1 cellular context compared by ENCODE assay signal in the genomic region with DNA sequence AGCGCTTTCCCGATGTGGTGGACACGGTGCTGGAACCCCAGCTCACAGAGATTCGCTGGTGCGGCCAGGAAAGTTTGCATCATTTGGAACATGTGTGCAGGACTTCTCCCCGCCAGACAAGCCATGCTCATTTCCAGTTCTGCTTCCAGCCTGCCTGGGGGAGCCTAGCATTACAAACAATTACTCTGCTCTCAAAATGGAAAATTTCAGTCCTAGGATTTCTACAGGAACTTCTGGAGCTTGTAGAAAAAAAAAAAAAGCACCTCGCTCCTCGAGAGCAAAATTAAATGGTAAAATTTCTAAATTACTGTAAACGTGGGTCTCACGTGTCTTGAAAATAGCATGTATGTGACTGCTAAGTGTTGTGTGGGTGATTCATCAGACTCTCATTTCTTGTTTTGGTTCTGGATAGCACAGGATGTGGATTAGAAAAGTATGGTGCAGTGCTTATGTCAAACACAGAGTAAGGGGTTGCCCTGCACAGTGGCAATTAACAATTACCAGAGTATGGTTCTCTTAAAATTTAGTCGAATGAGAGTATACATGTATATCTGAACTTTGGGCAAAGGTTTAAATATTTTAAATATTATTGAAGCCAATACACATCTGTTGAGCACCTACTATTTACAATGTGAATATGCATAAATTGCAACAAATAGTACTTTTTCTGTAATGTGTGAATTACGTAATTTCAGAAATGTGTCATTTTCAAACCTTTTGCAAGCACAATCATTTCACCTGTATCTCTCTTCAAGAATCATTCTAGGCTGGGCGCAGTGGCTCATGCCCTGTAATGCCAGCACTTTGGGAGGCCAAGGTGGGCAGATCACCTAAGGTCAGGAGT.
TF ChIP-seq lines count a peak whose summit lies in the region.

No MANE protein-coding gene starts in this region.

TF ChIP-seq in GM12878, 131 proteins besides CTCF, POLR2A, EP300 and RAD21 (continues in another document):
- TF ChIP-seq, protein P1, sequence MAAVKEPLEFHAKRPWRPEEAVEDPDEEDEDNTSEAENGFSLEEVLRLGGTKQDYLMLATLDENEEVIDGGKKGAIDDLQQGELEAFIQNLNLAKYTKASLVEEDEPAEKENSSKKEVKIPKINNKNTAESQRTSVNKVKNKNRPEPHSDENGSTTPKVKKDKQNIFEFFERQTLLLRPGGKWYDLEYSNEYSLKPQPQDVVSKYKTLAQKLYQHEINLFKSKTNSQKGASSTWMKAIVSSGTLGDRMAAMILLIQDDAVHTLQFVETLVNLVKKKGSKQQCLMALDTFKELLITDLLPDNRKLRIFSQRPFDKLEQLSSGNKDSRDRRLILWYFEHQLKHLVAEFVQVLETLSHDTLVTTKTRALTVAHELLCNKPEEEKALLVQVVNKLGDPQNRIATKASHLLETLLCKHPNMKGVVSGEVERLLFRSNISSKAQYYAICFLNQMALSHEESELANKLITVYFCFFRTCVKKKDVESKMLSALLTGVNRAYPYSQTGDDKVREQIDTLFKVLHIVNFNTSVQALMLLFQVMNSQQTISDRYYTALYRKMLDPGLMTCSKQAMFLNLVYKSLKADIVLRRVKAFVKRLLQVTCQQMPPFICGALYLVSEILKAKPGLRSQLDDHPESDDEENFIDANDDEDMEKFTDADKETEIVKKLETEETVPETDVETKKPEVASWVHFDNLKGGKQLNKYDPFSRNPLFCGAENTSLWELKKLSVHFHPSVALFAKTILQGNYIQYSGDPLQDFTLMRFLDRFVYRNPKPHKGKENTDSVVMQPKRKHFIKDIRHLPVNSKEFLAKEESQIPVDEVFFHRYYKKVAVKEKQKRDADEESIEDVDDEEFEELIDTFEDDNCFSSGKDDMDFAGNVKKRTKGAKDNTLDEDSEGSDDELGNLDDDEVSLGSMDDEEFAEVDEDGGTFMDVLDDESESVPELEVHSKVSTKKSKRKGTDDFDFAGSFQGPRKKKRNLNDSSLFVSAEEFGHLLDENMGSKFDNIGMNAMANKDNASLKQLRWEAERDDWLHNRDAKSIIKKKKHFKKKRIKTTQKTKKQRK (IDR thresholded peaks at IDR 0.05; ENCODE audit: low read depth, low read length) = no peak
- TF ChIP-seq, protein P2, sequence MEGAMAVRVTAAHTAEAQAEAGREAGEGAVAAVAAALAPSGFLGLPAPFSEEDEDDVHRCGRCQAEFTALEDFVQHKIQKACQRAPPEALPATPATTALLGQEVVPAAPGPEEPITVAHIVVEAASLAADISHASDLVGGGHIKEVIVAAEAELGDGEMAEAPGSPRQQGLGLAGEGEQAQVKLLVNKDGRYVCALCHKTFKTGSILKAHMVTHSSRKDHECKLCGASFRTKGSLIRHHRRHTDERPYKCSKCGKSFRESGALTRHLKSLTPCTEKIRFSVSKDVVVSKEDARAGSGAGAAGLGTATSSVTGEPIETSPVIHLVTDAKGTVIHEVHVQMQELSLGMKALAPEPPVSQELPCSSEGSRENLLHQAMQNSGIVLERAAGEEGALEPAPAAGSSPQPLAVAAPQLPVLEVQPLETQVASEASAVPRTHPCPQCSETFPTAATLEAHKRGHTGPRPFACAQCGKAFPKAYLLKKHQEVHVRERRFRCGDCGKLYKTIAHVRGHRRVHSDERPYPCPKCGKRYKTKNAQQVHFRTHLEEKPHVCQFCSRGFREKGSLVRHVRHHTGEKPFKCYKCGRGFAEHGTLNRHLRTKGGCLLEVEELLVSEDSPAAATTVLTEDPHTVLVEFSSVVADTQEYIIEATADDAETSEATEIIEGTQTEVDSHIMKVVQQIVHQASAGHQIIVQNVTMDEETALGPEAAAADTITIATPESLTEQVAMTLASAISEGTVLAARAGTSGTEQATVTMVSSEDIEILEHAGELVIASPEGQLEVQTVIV (IDR thresholded peaks at IDR 0.05; ENCODE audit: borderline replicate concordance, partially characterized antibody) = no peak
- TF ChIP-seq CHD1 (IDR thresholded peaks at IDR 0.05; ENCODE audit: low read depth, low read length) (no peak), PML (IDR thresholded peaks at IDR 0.05; ENCODE audit: low read length) (peak; percentile 33; the same call in 1 of the 2 replicates), RAD51 (IDR thresholded peaks at IDR 0.05) (peak; percentile 68), ZBED1 (IDR thresholded peaks at IDR 0.05; ENCODE audit: borderline replicate concordance) (peak; percentile 37; the same call in 1 of the 2 replicates), BRCA1 (IDR thresholded peaks at IDR 0.05; ENCODE audit: low read depth, low read length) (no peak), ESRRA (IDR thresholded peaks at IDR 0.05; ENCODE audit: low read length) (no peak; the same call in 1 of the 2 replicates), GATAD2B (conservative IDR thresholded peaks at IDR 0.05; ENCODE audit: low read depth) (no peak), GABPA (IDR thresholded peaks at IDR 0.05; ENCODE audit: low read depth) (peak; percentile 43; the same call in 1 of the 2 replicates), KAT2A (conservative IDR thresholded peaks at IDR 0.05; ENCODE audit: control insufficient read depth, low read depth, low read length) (no peak), BHLHE40 (IDR thresholded peaks at IDR 0.05; ENCODE audit: borderline replicate concordance in 1 of 2, low read depth in 2 of 2, low read length in 1 of 2) (peak; percentile 94 to 97), CBX5 (IDR thresholded peaks at IDR 0.05; ENCODE audit: low read depth) (no peak), HDAC2 (IDR thresholded peaks at IDR 0.05) (no peak), JUND (IDR thresholded peaks at IDR 0.05; ENCODE audit: low read depth, low read length) (no peak; the same call in 1 of the 2 replicates), POLR2AphosphoS2 (IDR thresholded peaks at IDR 0.05; ENCODE audit: low read depth, low read length) (no peak), KLF5 (IDR thresholded peaks at IDR 0.05; ENCODE audit: partially characterized antibody) (no peak), NR2C1 (IDR thresholded peaks at IDR 0.05) (no peak), POLR2AphosphoS5 (IDR thresholded peaks at IDR 0.05; ENCODE audit: low read length) (no peak), CEBPB (IDR thresholded peaks at IDR 0.05; ENCODE audit: borderline replicate concordance in 1 of 2, low read depth in 2 of 2, low read length in 2 of 2) (no peak), SP1 (IDR thresholded peaks at IDR 0.05; ENCODE audit: low read depth, low read length) (no peak), EED (IDR thresholded peaks at IDR 0.05; ENCODE audit: low read depth) (peak; percentile 76), TCF3 (IDR thresholded peaks at IDR 0.05; ENCODE audit: borderline replicate concordance, insufficient read depth, low read depth, low read length) (no peak), FOS (IDR thresholded peaks at IDR 0.05; ENCODE audit: borderline replicate concordance, extremely low read depth, insufficient read length) (no peak), WRNIP1 (IDR thresholded peaks at IDR 0.05; ENCODE audit: borderline replicate concordance, low read depth, low read length) (no peak), CREM (IDR thresholded peaks at IDR 0.05; ENCODE audit: low read depth) (peak; percentile 73), SRF (IDR thresholded peaks at IDR 0.05; ENCODE audit: low read depth in 2 of 2, low read length in 2 of 2) (no peak), SIN3A (IDR thresholded peaks at IDR 0.05; ENCODE audit: low read depth, low read length) (no peak), ETV6 (conservative IDR thresholded peaks at IDR 0.05 in 1 of 2, IDR thresholded peaks at IDR 0.05 in 1 of 2; ENCODE audit: borderline replicate concordance in 1 of 2, low read depth in 1 of 2) (peak in 1 of 2 experiments; percentile 74; a peak in 2 of 4 replicates), PAX5 (IDR thresholded peaks at IDR 0.05; ENCODE audit: borderline replicate concordance, low read depth, low read length) (no peak), SMAD1 (IDR thresholded peaks at IDR 0.05; ENCODE audit: low read depth, partially characterized antibody) (no peak), NBN (IDR thresholded peaks at IDR 0.05) (peak; percentile 62; the same call in 1 of the 2 replicates), ZNF24 (IDR thresholded peaks at IDR 0.05) (no peak), EZH2 (IDR thresholded peaks at IDR 0.05; ENCODE audit: borderline replicate concordance, control insufficient read depth, low read depth, low read length) (no peak), ASH2L (IDR thresholded peaks at IDR 0.05; ENCODE audit: borderline replicate concordance, low read depth) (no peak)
- TF ChIP-seq, protein P3, sequence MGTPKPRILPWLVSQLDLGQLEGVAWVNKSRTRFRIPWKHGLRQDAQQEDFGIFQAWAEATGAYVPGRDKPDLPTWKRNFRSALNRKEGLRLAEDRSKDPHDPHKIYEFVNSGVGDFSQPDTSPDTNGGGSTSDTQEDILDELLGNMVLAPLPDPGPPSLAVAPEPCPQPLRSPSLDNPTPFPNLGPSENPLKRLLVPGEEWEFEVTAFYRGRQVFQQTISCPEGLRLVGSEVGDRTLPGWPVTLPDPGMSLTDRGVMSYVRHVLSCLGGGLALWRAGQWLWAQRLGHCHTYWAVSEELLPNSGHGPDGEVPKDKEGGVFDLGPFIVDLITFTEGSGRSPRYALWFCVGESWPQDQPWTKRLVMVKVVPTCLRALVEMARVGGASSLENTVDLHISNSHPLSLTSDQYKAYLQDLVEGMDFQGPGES (IDR thresholded peaks at IDR 0.05) = no peak
- TF ChIP-seq, protein P4, sequence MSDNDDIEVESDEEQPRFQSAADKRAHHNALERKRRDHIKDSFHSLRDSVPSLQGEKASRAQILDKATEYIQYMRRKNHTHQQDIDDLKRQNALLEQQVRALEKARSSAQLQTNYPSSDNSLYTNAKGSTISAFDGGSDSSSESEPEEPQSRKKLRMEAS (IDR thresholded peaks at IDR 0.05; ENCODE audit: low read depth, low read length) = no peak
- TF ChIP-seq, protein P5, sequence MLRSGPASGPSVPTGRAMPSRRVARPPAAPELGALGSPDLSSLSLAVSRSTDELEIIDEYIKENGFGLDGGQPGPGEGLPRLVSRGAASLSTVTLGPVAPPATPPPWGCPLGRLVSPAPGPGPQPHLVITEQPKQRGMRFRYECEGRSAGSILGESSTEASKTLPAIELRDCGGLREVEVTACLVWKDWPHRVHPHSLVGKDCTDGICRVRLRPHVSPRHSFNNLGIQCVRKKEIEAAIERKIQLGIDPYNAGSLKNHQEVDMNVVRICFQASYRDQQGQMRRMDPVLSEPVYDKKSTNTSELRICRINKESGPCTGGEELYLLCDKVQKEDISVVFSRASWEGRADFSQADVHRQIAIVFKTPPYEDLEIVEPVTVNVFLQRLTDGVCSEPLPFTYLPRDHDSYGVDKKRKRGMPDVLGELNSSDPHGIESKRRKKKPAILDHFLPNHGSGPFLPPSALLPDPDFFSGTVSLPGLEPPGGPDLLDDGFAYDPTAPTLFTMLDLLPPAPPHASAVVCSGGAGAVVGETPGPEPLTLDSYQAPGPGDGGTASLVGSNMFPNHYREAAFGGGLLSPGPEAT (IDR thresholded peaks at IDR 0.05; ENCODE audit: low read depth) = peak; percentile 65
- TF ChIP-seq, protein P6, sequence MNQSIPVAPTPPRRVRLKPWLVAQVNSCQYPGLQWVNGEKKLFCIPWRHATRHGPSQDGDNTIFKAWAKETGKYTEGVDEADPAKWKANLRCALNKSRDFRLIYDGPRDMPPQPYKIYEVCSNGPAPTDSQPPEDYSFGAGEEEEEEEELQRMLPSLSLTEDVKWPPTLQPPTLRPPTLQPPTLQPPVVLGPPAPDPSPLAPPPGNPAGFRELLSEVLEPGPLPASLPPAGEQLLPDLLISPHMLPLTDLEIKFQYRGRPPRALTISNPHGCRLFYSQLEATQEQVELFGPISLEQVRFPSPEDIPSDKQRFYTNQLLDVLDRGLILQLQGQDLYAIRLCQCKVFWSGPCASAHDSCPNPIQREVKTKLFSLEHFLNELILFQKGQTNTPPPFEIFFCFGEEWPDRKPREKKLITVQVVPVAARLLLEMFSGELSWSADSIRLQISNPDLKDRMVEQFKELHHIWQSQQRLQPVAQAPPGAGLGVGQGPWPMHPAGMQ (IDR thresholded peaks at IDR 0.05; ENCODE audit: borderline replicate concordance) = no peak
- TF ChIP-seq, protein P7, sequence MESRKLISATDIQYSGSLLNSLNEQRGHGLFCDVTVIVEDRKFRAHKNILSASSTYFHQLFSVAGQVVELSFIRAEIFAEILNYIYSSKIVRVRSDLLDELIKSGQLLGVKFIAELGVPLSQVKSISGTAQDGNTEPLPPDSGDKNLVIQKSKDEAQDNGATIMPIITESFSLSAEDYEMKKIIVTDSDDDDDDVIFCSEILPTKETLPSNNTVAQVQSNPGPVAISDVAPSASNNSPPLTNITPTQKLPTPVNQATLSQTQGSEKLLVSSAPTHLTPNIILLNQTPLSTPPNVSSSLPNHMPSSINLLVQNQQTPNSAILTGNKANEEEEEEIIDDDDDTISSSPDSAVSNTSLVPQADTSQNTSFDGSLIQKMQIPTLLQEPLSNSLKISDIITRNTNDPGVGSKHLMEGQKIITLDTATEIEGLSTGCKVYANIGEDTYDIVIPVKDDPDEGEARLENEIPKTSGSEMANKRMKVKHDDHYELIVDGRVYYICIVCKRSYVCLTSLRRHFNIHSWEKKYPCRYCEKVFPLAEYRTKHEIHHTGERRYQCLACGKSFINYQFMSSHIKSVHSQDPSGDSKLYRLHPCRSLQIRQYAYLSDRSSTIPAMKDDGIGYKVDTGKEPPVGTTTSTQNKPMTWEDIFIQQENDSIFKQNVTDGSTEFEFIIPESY (IDR thresholded peaks at IDR 0.05) = no peak
- TF ChIP-seq, protein P8, sequence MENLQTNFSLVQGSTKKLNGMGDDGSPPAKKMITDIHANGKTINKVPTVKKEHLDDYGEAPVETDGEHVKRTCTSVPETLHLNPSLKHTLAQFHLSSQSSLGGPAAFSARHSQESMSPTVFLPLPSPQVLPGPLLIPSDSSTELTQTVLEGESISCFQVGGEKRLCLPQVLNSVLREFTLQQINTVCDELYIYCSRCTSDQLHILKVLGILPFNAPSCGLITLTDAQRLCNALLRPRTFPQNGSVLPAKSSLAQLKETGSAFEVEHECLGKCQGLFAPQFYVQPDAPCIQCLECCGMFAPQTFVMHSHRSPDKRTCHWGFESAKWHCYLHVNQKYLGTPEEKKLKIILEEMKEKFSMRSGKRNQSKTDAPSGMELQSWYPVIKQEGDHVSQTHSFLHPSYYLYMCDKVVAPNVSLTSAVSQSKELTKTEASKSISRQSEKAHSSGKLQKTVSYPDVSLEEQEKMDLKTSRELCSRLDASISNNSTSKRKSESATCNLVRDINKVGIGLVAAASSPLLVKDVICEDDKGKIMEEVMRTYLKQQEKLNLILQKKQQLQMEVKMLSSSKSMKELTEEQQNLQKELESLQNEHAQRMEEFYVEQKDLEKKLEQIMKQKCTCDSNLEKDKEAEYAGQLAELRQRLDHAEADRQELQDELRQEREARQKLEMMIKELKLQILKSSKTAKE (IDR thresholded peaks at IDR 0.05; ENCODE audit: low read depth, poor library complexity, severe bottlenecking) = peak; percentile 88
